Comparison of ENCODE assay signal across 9 cellular contexts in the genomic region with DNA sequence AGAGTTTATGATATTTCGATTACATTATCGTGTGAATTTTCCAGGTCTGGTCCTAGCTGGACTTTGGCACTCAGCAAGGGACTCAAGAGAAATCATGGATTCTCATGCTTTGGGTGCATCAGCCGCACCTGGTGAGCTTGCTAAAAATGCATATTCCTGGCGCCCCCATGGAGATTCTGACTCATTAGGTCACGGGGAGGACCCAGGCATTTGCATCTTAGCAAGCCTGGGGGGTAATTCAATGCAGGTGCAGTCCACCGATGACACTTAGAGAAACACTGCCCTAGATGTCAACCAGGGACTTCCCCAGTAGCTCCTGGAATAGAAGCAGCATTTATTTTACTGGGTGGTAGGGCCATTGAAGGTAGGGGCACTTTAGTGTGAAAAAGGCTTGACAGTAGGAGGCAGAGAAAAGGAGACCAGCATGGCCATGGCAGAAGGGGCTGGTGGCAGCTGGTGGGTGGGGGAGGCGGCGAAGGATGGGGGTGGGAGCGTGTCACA. TPM values are rescaled to one million over a fixed set of nuclear protein-coding genes. Genes with fewer than 3 reads are reported as not detected.
DNase-seq lines count a peak whose midpoint lies in the region; ATAC-seq and TF ChIP-seq lines count a peak whose summit lies in the region.
"Had no signal": no experiment of that assay in that cellular context is flagged by ENCODE, and none has a peak within 500 bp of the region (broad histone marks: within the 10 kb centered on the region; RNA-seq: fewer than 3 reads in every experiment).

No MANE protein-coding gene starts in this region.

- H3K4me3 ChIP-seq in left ventricle myocardium inferior (no peak overlapping the region), heart left ventricle (no peak overlapping the region), OCI-LY1 (ENCODE audit: low read depth, low read length, poor library complexity, severe bottlenecking) (peak overlapping the region; percentile 51), psoas muscle (no peak overlapping the region)

- H3K27me3 ChIP-seq in left ventricle myocardium inferior (ENCODE audit: low read depth): no peaks in the 10 kb centered on the region
- H3K27me3 ChIP-seq in heart left ventricle: no peaks in the 10 kb centered on the region
- no peaks in the 10 kb centered on the region for H3K27me3 ChIP-seq in OCI-LY1 (ENCODE audit: insufficient read depth, low read length)
- no peaks in the 10 kb centered on the region for H3K27me3 ChIP-seq in psoas muscle (ENCODE audit: insufficient read depth in 3 of 3, low read length in 2 of 3)

- H3K9me2 ChIP-seq in OCI-LY1 (ENCODE audit: low read depth, low read length): no peaks in the 10 kb centered on the region

- intact Hi-C loops in left ventricle myocardium inferior (cut with micrococcal nuclease) (no loop called here), heart left ventricle (cut with DNase I) (no loop called here), psoas muscle (cut with DNase I) (no loop called here)

- no peaks in the 10 kb centered on the region for H3K36me3 ChIP-seq in left ventricle myocardium inferior
- H3K36me3 ChIP-seq in heart left ventricle: peaks cover 0 to 25% (median 0%) of the 10 kb centered on the region in 9 donors
- H3K36me3 ChIP-seq in OCI-LY1 (ENCODE audit: insufficient read depth, low read length): no peaks in the 10 kb centered on the region
- H3K36me3 ChIP-seq in psoas muscle (ENCODE audit: insufficient read depth in 1 of 2, low read depth in 1 of 2): peaks cover 0 to 21% of the 10 kb centered on the region in 2 donors

- ATAC-seq in heart left ventricle (no peak), HG02642 (IDR thresholded peaks at IDR 0.05; ENCODE audit: poor library complexity, unreplicated experiment) (peak; percentile 77), psoas muscle (no peak)

- DNase-seq in left ventricle myocardium inferior: no peak
- no peak for DNase-seq in heart left ventricle
- no peak for DNase-seq in psoas muscle
- no peak for DNase-seq in DMS114 treated with DMSO at 0.1 percent for 48 hours (lab: John Stamatoyannopoulos, UW; ENCODE audit: unreplicated experiment)
- no peak for DNase-seq in NOMO-1 treated with dmso at 0.1 percent for 144 hours (lab: John Stamatoyannopoulos, UW; ENCODE audit: unreplicated experiment)
- no peak for DNase-seq in amygdala (lab: John Stamatoyannopoulos, UW)
- DNase-seq: activated CD4-positive, alpha-beta T cell treated with anti-CD3 and anti-CD28 coated beads for 1 hour had no signal

- no peaks in the 10 kb centered on the region for H3K79me2 ChIP-seq in OCI-LY1 (ENCODE audit: insufficient read depth, low read length)

- H3K9me3 ChIP-seq in left ventricle myocardium inferior (replicated peaks) (no peaks in the 10 kb centered on the region), heart left ventricle (no peaks in the 10 kb centered on the region), OCI-LY1 (ENCODE audit: low read length) (no peaks in the 10 kb centered on the region), psoas muscle (no peaks in the 10 kb centered on the region)

- H2AFZ ChIP-seq in OCI-LY1 (ENCODE audit: low read length): no peak overlapping the region

- no peaks in the 10 kb centered on the region for H3F3A ChIP-seq in OCI-LY1 (ENCODE audit: insufficient read depth, low read length)

- peaks cover 42% of the 10 kb centered on the region for H3K4me1 ChIP-seq in left ventricle myocardium inferior
- peaks cover 0 to 34% (median 14%) of the 10 kb centered on the region in 12 donors for H3K4me1 ChIP-seq in heart left ventricle
- H3K4me1 ChIP-seq in OCI-LY1 (ENCODE audit: insufficient read depth, low read length, severe bottlenecking): peaks cover 83% of the 10 kb centered on the region
- peaks cover 5% of the 10 kb centered on the region for H3K4me1 ChIP-seq in psoas muscle

- TF ChIP-seq POLR2A in heart left ventricle (IDR thresholded peaks at IDR 0.05): no peak

- H4K20me1 ChIP-seq in OCI-LY1 (ENCODE audit: insufficient read depth, low read length): no peaks in the 10 kb centered on the region

- H3K4me2 ChIP-seq in OCI-LY1 (ENCODE audit: low read length): peak overlapping the region; percentile 86

- H3K27ac ChIP-seq in left ventricle myocardium inferior (replicated peaks) (peak overlapping the region; percentile 40), heart left ventricle (no peak overlapping the region), OCI-LY1 (ENCODE audit: low read depth, low read length, poor library complexity, severe bottlenecking) (peak overlapping the region; percentile 99), psoas muscle (no peak overlapping the region)

- H3K9ac ChIP-seq in OCI-LY1 (ENCODE audit: low read length): peak overlapping the region; percentile 84

- no peak for TF ChIP-seq CTCF in left ventricle myocardium inferior (IDR thresholded peaks at IDR 0.05; ENCODE audit: borderline replicate concordance)
- TF ChIP-seq CTCF in heart left ventricle (IDR thresholded peaks at IDR 0.05): no peak
- TF ChIP-seq CTCF in OCI-LY1 (IDR thresholded peaks at IDR 0.05; ENCODE audit: low read length): no peak
- no peak for TF ChIP-seq CTCF in psoas muscle (IDR thresholded peaks at IDR 0.05)

- WGBS in heart left ventricle, 4 donors: 89 to 94% (median 93%) methylated on average over 8 to 9 of the region's 9 CpGs
- WGBS in psoas muscle, 3 donors: 89 to 94% (median 92%) methylated on average over 9 of the region's 9 CpGs

RNA-seq across cellular contexts. Expression of gene PDCD4, which starts 29.9 kb away (rescaled TPM):
- total RNA-seq in left ventricle myocardium inferior: 86.5 TPM
- 10 to 100 TPM; 21.7 to 73.2 (median 44.1) TPM for total RNA-seq in heart left ventricle
- polyA plus RNA-seq in heart left ventricle: 10 to 100 TPM; 18.2 to 30.1 TPM
- total RNA-seq in psoas muscle: 10 to 100 TPM; 11.3 to 19.7 (median 15.8) TPM
- polyA plus RNA-seq in psoas muscle: 10 to 100 TPM in 1 of 3 donors, 1 to 10 TPM in 2; 7.6 to 10.2 (median 8.9) TPM

Comparison
In these comparisons a context has a peak if more than half of its experiments do, and no peak if none do; other contexts are left out.
1. H3K27ac ChIP-seq: peak in left ventricle myocardium inferior (single experiment) and OCI-LY1 (single experiment); none in heart left ventricle (0 of 12) and psoas muscle (single experiment).